Comparison of ENCODE assay signal across 8 cellular contexts in the genomic region with DNA sequence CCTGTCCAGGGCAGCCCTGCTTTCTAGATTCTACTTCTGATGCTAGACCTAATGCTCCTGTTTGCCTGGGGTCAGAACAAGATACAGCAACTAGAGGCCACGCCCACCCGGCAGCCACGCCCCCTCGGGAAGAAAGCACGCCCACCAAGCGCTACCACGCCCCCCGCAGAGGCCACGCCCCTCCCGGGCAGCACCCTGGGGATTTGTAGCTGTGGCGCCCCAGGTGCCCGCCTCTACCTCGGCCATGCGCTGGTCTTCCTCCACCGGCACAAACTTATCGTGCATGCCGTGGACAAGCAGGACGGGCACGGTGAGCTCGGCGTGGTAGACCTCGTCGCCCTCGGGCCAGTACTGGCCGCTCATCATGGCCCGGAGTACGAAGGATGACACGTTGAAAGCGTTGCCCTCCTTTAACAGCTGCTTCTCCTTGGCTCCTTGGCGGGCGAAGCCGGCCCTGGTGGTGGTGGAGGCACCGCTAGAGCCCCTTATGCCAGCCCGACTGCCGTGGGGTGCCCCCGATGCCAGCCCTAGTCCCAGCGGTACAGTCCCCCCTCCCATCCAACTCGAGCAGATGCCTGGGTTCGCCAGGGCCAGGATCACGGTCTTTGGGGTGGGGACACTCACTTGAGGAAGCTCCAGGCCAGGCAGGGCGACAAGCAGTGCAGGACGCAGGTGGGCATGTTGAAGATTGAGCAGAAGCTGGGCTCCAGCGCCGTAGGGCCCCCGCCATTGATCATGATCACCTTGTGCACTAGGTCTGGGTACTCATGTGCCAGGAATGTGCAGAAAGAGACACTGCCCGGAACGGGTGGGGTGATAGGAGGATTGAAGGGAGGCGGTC. TPM values are rescaled to one million over a fixed set of nuclear protein-coding genes. Genes with fewer than 3 reads are reported as not detected.
A peak's percentile ranks its signal among the peaks of the same experiment; 100 is the strongest.
DNase-seq lines count a peak whose midpoint lies in the region; ATAC-seq and TF ChIP-seq lines count a peak whose summit lies in the region.

No MANE protein-coding gene starts in this region.

- H3K4me1 Mint-ChIP-seq in GM23338 = peaks cover 6% of the 10 kb centered on the region

- H3K27me3 ChIP-seq in GM23338 (ENCODE audit: insufficient read depth) (no peaks in the 10 kb centered on the region), WERI-Rb-1 (ENCODE audit: insufficient read depth, low read depth, severe bottlenecking) (no peaks in the 10 kb centered on the region), transverse colon (no peaks in the 10 kb centered on the region)

- TF ChIP-seq POLR2A in transverse colon (IDR thresholded peaks at IDR 0.05) (no peak), GM18505 (IDR thresholded peaks at IDR 0.05; ENCODE audit: borderline replicate concordance, extremely low read depth, insufficient read depth, insufficient read length) (no peak)

- in situ Hi-C loops in transverse colon (cut with MboI; ENCODE audit: low pct_ligation_motif_present in 1 of 4, low pct_unique_long_range_greater_than_20kb in 1 of 4, low sequenced_read_pairs in 3 of 4) = loop anchor here in 2 of 4 donors (25.0 kb wide), 2 partner anchors 232 to 532 kb away; no protein-coding TSS in a partner anchor

- H3K4me3 Mint-ChIP-seq in GM23338 = peak overlapping the region; percentile 82

- H3K27me3 Mint-ChIP-seq in GM23338 (ENCODE audit: insufficient read depth, low read depth, poor library complexity) = peaks cover 20% of the 10 kb centered on the region

- H3K9me2 ChIP-seq in GM23338 (ENCODE audit: insufficient read depth) = no peaks in the 10 kb centered on the region

- peaks cover 31% of the 10 kb centered on the region for H3K36me3 Mint-ChIP-seq in GM23338 (ENCODE audit: low read depth)

- H3K4me2 ChIP-seq in GM23338 = peak overlapping the region; percentile 83; the same call in 1 of the 2 replicates

- H3K4me1 ChIP-seq in GM23338 (ENCODE audit: insufficient read depth) = peaks cover 11% of the 10 kb centered on the region
- peaks cover 0 to 14% (median 8%) of the 10 kb centered on the region in 4 donors for H3K4me1 ChIP-seq in transverse colon

- peaks cover 18% of the 10 kb centered on the region for H3F3A ChIP-seq in GM23338 (replicated peaks; ENCODE audit: low read depth)

- TF ChIP-seq EP300 in transverse colon (IDR thresholded peaks at IDR 0.05; ENCODE audit: low read depth) = no peak

- H3K9me3 ChIP-seq in WERI-Rb-1 (ENCODE audit: severe bottlenecking) (peaks cover 6% of the 10 kb centered on the region), transverse colon (no peaks in the 10 kb centered on the region)

- peak; percentile 23 for ATAC-seq in GM23338
- ATAC-seq in esophagus mucosa = peak; percentile 17
- no peak for ATAC-seq in GM18505 (IDR thresholded peaks at IDR 0.05; ENCODE audit: unreplicated experiment)

- 77% methylated on average over 47 of the region's 48 CpGs; no CpG with 5 or more reads in 1 of the 2 donors for WGBS in transverse colon (ENCODE audit: low coverage in 1 of 2), 2 donors

- H4K20me1 ChIP-seq in GM23338 (replicated peaks; ENCODE audit: insufficient read depth) = no peaks in the 10 kb centered on the region; the same call in 1 of the 2 replicates

- no peak overlapping the region for H2AFZ ChIP-seq in GM23338

- H3K9me3 Mint-ChIP-seq in GM23338 = peaks cover 10% of the 10 kb centered on the region; the same call in 2 of the 3 replicates

- H3K36me3 ChIP-seq in GM23338 (ENCODE audit: insufficient read depth) (no peaks in the 10 kb centered on the region; the same call in 1 of the 2 replicates), WERI-Rb-1 (peaks cover 39% of the 10 kb centered on the region), transverse colon (no peaks in the 10 kb centered on the region)

- peak; percentile 82 for DNase-seq in GM23338 (ENCODE audit: low spot score)
- peak; percentile 49 for DNase-seq in WERI-Rb-1
- peak; percentile 56 for DNase-seq in transverse colon
- DNase-seq in NCI-H345 treated with DMSO at 0.1 percent for 48 hours (lab: John Stamatoyannopoulos, UW; ENCODE audit: unreplicated experiment) = no peak
- no peak for DNase-seq in NOMO-1 (lab: John Stamatoyannopoulos, UW; ENCODE audit: unreplicated experiment in 2 of 2)

- TF ChIP-seq CTCF in 22Rv1 (IDR thresholded peaks at IDR 0.05) (no peak), GM23338 (conservative IDR thresholded peaks at IDR 0.05; ENCODE audit: low read depth in 2 of 2) (no peak), WERI-Rb-1 (IDR thresholded peaks at IDR 0.05; ENCODE audit: low read depth, low read length) (no peak), transverse colon (IDR thresholded peaks at IDR 0.05) (no peak)

- H3K4me3 ChIP-seq in GM23338 (peak overlapping the region; percentile 61), WERI-Rb-1 (ENCODE audit: low read depth, low read length) (no peak overlapping the region), transverse colon (no peak overlapping the region)

- peaks cover 15% of the 10 kb centered on the region for H3K79me2 ChIP-seq in GM23338 (replicated peaks; ENCODE audit: insufficient read depth)

- H3K27ac ChIP-seq in 22Rv1 = peak overlapping the region; percentile 88
- peak overlapping the region; percentile 84; the same call in 1 of the 2 replicates for H3K27ac ChIP-seq in GM23338 (ENCODE audit: low read depth)
- H3K27ac ChIP-seq in WERI-Rb-1 = no peak overlapping the region
- no peak overlapping the region for H3K27ac ChIP-seq in transverse colon

- H3K27ac Mint-ChIP-seq in GM23338 = peak overlapping the region; percentile 80

- intact Hi-C loops in transverse colon (cut with DNase I; ENCODE audit: low total_unique reads) = no loop called here

TF ChIP-seq in GM23338, 12 proteins besides CTCF, POLR2A, EP300 and RAD21:
- TF ChIP-seq POLR2AphosphoS5 (IDR thresholded peaks at IDR 0.05; ENCODE audit: low read depth) (0 out of 2 replicates have a peak, but pooled peaks have one; percentile 20), STAT1 (IDR thresholded peaks at IDR 0.05; ENCODE audit: unreplicated experiment) (no peak)

RNA-seq across cellular contexts. Expression of a gene that starts 9.0 kb away (rescaled TPM):
- total RNA-seq in GM23338 (2014; rRNA removed; shearing (Covaris generic)) = 11.4 and 16.5 TPM in 2 replicates
- polyA plus RNA-seq in GM23338 (2016; fragmentation: Nextera tagmentation; extraction: Ambion mirVana) = 5.0 and 5.5 TPM in 2 replicates
- total RNA-seq in esophagus mucosa (2.2 TPM), transverse colon (10 to 100 TPM in 1 of 4 donors, 1 to 10 TPM in 3; 6.0 to 14.1 (median 9.1) TPM)

RNA-seq across cellular contexts. Expression of a gene that starts 11.4 kb away (rescaled TPM):
- total RNA-seq in GM23338 (2014; rRNA removed; shearing (Covaris generic)) = 59.9 and 70.6 TPM in 2 replicates
- polyA plus RNA-seq in GM23338 (2016; fragmentation: Nextera tagmentation; extraction: Ambion mirVana) = 266 and 280 TPM in 2 replicates
- total RNA-seq in esophagus mucosa (42.6 TPM), transverse colon (100 to 1,000 TPM; 243 to 390 (median 272) TPM)

RNA-seq across cellular contexts. Expression of a gene that starts 12.6 kb away (rescaled TPM):
- total RNA-seq in GM23338 (2014; rRNA removed; shearing (Covaris generic)) = 20.2 and 50.1 TPM in 2 replicates
- 9.1 and 11.2 TPM in 2 replicates for polyA plus RNA-seq in GM23338 (2016; fragmentation: Nextera tagmentation; extraction: Ambion mirVana)
- 0.04 TPM for total RNA-seq in esophagus mucosa
- total RNA-seq in transverse colon = under 1 TPM in 2 of 4 donors, not detected in 2; 0.20 to 0.48 TPM

RNA-seq across cellular contexts. Expression of a gene that starts 15.1 kb away (rescaled TPM):
- 28.2 and 34.6 TPM in 2 replicates for total RNA-seq in GM23338 (2014; rRNA removed; shearing (Covaris generic))
- 107 and 112 TPM in 2 replicates for polyA plus RNA-seq in GM23338 (2016; fragmentation: Nextera tagmentation; extraction: Ambion mirVana)
- 21.5 TPM for total RNA-seq in esophagus mucosa
- 10 to 100 TPM; 20.6 to 98.1 (median 22.0) TPM for total RNA-seq in transverse colon

RNA-seq across cellular contexts. Expression of a gene that starts 27.0 kb away (rescaled TPM):
- total RNA-seq in GM23338 (2014; rRNA removed; shearing (Covaris generic)) = 78.1 and 87.8 TPM in 2 replicates
- 88.7 and 95.0 TPM in 2 replicates for polyA plus RNA-seq in GM23338 (2016; fragmentation: Nextera tagmentation; extraction: Ambion mirVana)
- 55.8 TPM for total RNA-seq in esophagus mucosa
- total RNA-seq in transverse colon = 100 to 1,000 TPM in 1 of 4 donors, 10 to 100 TPM in 3; 56.2 to 364 (median 80.2) TPM

Comparison
In these comparisons a context has a peak if more than half of its experiments do, and no peak if none do; other contexts are left out.
1. H3K27ac ChIP-seq: peak in 22Rv1 (single experiment) and GM23338 (single experiment); none in WERI-Rb-1 (single experiment) and transverse colon (0 of 4).
2. DNase-seq: peak in GM23338 (single experiment), WERI-Rb-1 (single experiment) and transverse colon (single experiment); none in NCI-H345 treated with DMSO at 0.1 percent for 48 hours (single experiment) and NOMO-1 (0 of 2).
3. RNA of a gene that starts 12.6 kb away (total RNA-seq): 20.2 to 50.1 TPM in GM23338; 0.20 to 0.48 TPM in transverse colon and 0.04 TPM in esophagus mucosa (single experiment); every median in the first group is over 10 times any median in the second.